In genomic region chr5:132387649-132388117, GRCh38 we compare ENCODE assay signal across 8 cellular contexts. TPM values are rescaled to one million over a fixed set of nuclear protein-coding genes. Genes with fewer than 3 reads are reported as not detected.
DNase-seq lines count a peak whose midpoint lies in the region; ATAC-seq and TF ChIP-seq lines count a peak whose summit lies in the region.

No MANE protein-coding gene starts in this region.

- no peak for ATAC-seq in HG03280 (IDR thresholded peaks at IDR 0.05; ENCODE audit: unreplicated experiment)
- ATAC-seq in stimulated activated naive CD8-positive, alpha-beta T cell treated with anti-CD3 and anti-CD28 coated beads, Interleukin-15, Interleukin-2, amounts not matched to agents 100 U/mL and 50 U/mL, for 24 hours = no peak

- DNase-seq in DMS79 (lab: John Stamatoyannopoulos, UW) (peak; percentile 25), mucosa of gallbladder (ENCODE audit: low spot score) (peak; percentile 78), superior temporal gyrus (ENCODE audit: extremely low spot score) (no peak)
- DNase-seq in stimulated activated naive CD8-positive, alpha-beta T cell treated with anti-CD3 and anti-CD28 coated beads, Interleukin-15, Interleukin-2, amounts not matched to agents 100 U/mL and 50 U/mL, for 24 hours = no peak
- DNase-seq in stimulated activated CD4-positive, alpha-beta T cell treated with anti-CD3 and anti-CD28 coated beads, Interleukin-4, amount 100 ng/mL, for 1 hour = no peak

- H3K27me3 Mint-ChIP-seq in dendritic cell treated with granulocyte-macrophage colony-stimulating factor and Interleukin-4, amounts not matched to agents 40 ng/mL and 50 ng/mL, for 4 days = no peaks in the 10 kb centered on the region

- intact Hi-C loops in dendritic cell treated with granulocyte-macrophage colony-stimulating factor and Interleukin-4, amounts not matched to agents 40 ng/mL and 50 ng/mL, for 4 days (cut with micrococcal nuclease) = loop anchor here (1.0 to 5.0 kb wide), 3 partner anchors 24 to 495 kb away; no protein-coding TSS in a partner anchor

- H3K79me2 ChIP-seq in OCI-LY3 (ENCODE audit: low read length) = no peaks in the 10 kb centered on the region

- H3K9ac ChIP-seq in OCI-LY3 (ENCODE audit: low read length) = 0 out of 2 replicates have a peak overlapping the region, but pooled peaks have one; percentile 11

- H3K36me3 ChIP-seq in OCI-LY3 (replicated peaks; ENCODE audit: low read depth, low read length) = no peaks in the 10 kb centered on the region

- peak overlapping the region; percentile 43 for H3K4me2 ChIP-seq in OCI-LY3 (ENCODE audit: low read length)

- peak overlapping the region; percentile 5; the same call in 1 of the 2 replicates for H3K4me3 ChIP-seq in OCI-LY3 (ENCODE audit: low read length)

- H3K4me1 ChIP-seq in OCI-LY3 (ENCODE audit: low read length) = peaks cover 23% of the 10 kb centered on the region

- H3K36me3 Mint-ChIP-seq in dendritic cell treated with granulocyte-macrophage colony-stimulating factor and Interleukin-4, amounts not matched to agents 40 ng/mL and 50 ng/mL, for 4 days (ENCODE audit: low read depth) = peaks cover 34% of the 10 kb centered on the region

- H3K27ac ChIP-seq in OCI-LY3 (ENCODE audit: low read length) = no peak overlapping the region

- no peaks in the 10 kb centered on the region for H3K9me3 ChIP-seq in OCI-LY3 (ENCODE audit: insufficient read depth, low read length)

- H4K20me1 ChIP-seq in OCI-LY3 (ENCODE audit: insufficient read depth, low read length) = no peaks in the 10 kb centered on the region

- no peak overlapping the region for H2AFZ ChIP-seq in OCI-LY3 (ENCODE audit: low read depth, low read length)

- no peak for TF ChIP-seq CTCF in OCI-LY3 (IDR thresholded peaks at IDR 0.05; ENCODE audit: low read depth, low read length)

- no peaks in the 10 kb centered on the region for H3K9me3 Mint-ChIP-seq in dendritic cell treated with granulocyte-macrophage colony-stimulating factor and Interleukin-4, amounts not matched to agents 40 ng/mL and 50 ng/mL, for 4 days

- H3K27ac Mint-ChIP-seq in dendritic cell treated with granulocyte-macrophage colony-stimulating factor and Interleukin-4, amounts not matched to agents 40 ng/mL and 50 ng/mL, for 4 days = peak overlapping the region; percentile 88

- H3K4me3 Mint-ChIP-seq in dendritic cell treated with granulocyte-macrophage colony-stimulating factor and Interleukin-4, amounts not matched to agents 40 ng/mL and 50 ng/mL, for 4 days = peak overlapping the region; percentile 44

- no peaks in the 10 kb centered on the region for H3K27me3 ChIP-seq in OCI-LY3 (ENCODE audit: low read depth, low read length)

- peaks cover 53% of the 10 kb centered on the region for H3K4me1 Mint-ChIP-seq in dendritic cell treated with granulocyte-macrophage colony-stimulating factor and Interleukin-4, amounts not matched to agents 40 ng/mL and 50 ng/mL, for 4 days (ENCODE audit: low read depth)

RNA-seq across cellular contexts. Expression of gene SLC22A5, which starts 18.2 kb away (rescaled TPM):
- total RNA-seq in mucosa of gallbladder = 27.0 TPM

Comparison
In these comparisons a context has a peak if more than half of its experiments do, and no peak if none do; other contexts are left out.
1. DNase-seq: peak in DMS79 (single experiment) and mucosa of gallbladder (single experiment); none in stimulated activated naive CD8-positive, alpha-beta T cell treated with anti-CD3 and anti-CD28 coated beads, Interleukin-15, Interleukin-2, amounts not matched to agents 100 U/mL and 50 U/mL, for 24 hours (single experiment), stimulated activated CD4-positive, alpha-beta T cell treated with anti-CD3 and anti-CD28 coated beads, Interleukin-4, amount 100 ng/mL, for 1 hour (single experiment) and superior temporal gyrus (single experiment).